Comparison of ENCODE assay signal across 8 cellular contexts in genomic region chr18:13003466-13003896, GRCh38. TPM values are rescaled to one million over a fixed set of nuclear protein-coding genes. Genes with fewer than 3 reads are reported as not detected.
DNase-seq lines count a peak whose midpoint lies in the region; ATAC-seq and TF ChIP-seq lines count a peak whose summit lies in the region.

No MANE protein-coding gene starts in this region.

- peak; percentile 26 for DNase-seq in NCI-H748 (lab: John Stamatoyannopoulos, UW; ENCODE audit: unreplicated experiment)
- no peak for DNase-seq in NCI-H748 treated with DMSO at 0.1 percent for 48 hours (lab: John Stamatoyannopoulos, UW)
- DNase-seq in SK-N-SH, result peak; percentile 40
- peak; percentile 23 for DNase-seq in skeletal muscle cell (ENCODE audit: low read depth)
- no peak for DNase-seq in NCI-H510A treated with DMSO at 0.1 percent for 48 hours (lab: John Stamatoyannopoulos, UW)
- DNase-seq in NCI-H1048 (lab: John Stamatoyannopoulos, UW), result no peak

- WGBS in SK-N-SH (ENCODE audit: low lambda C conversion rate), result 78% methylated on average over 7 of the region's 7 CpGs
- WGBS in gastroesophageal sphincter (ENCODE audit: low coverage in 1 of 2), 2 donors, result 54 to 55% methylated on average over 5 to 7 of the region's 7 CpGs

- H3K27me3 ChIP-seq in SK-N-SH (ENCODE audit: insufficient read depth) (no peaks in the 10 kb centered on the region), gastroesophageal sphincter (no peaks in the 10 kb centered on the region)

- POLR2A ChIA-PET in SK-N-SH (lab: Yijun Ruan, JAX), result no interaction called here

- H4K20me1 ChIP-seq in SK-N-SH (ENCODE audit: insufficient read depth), result 0 out of 2 replicates have a peak, but pooled peaks cover 2% of the 10 kb centered on the region

- TF ChIP-seq RAD21 in SK-N-SH (IDR thresholded peaks at IDR 0.05; ENCODE audit: low read length), result peak; percentile 50

- H2AFZ ChIP-seq in SK-N-SH (ENCODE audit: low read depth), result no peak overlapping the region

- no peak for TF ChIP-seq EP300 in SK-N-SH (IDR thresholded peaks at IDR 0.05; ENCODE audit: borderline replicate concordance in 1 of 2, low read depth in 1 of 2, low read length in 1 of 2)
- TF ChIP-seq EP300 in gastroesophageal sphincter (IDR thresholded peaks at IDR 0.05), result no peak

- H3K4me1 ChIP-seq in SK-N-SH (ENCODE audit: control insufficient read depth in 1 of 2, insufficient read depth in 2 of 2, low read depth in 1 of 2, low read length in 1 of 2) (no peaks in the 10 kb centered on the region), gastroesophageal sphincter (no peaks in the 10 kb centered on the region)

- peaks cover 69% of the 10 kb centered on the region for H3K79me2 ChIP-seq in SK-N-SH (ENCODE audit: insufficient read depth)

- CTCF ChIA-PET in SK-N-SH (lab: Yijun Ruan, JAX), result interaction anchor here (1.0 to 2.4 kb wide), 2 partner anchors 12 to 156 kb away, joined by 3 to 8 read pairs; no protein-coding TSS in a partner anchor

- H3K27ac ChIP-seq in SK-N-SH (ENCODE audit: low read depth in 2 of 2, low read length in 1 of 2), result no peak overlapping the region
- H3K27ac ChIP-seq in gastroesophageal sphincter, result no peak overlapping the region

- H3K4me2 ChIP-seq in SK-N-SH, result no peak overlapping the region

- no peak for TF ChIP-seq POLR2A in gastroesophageal sphincter (IDR thresholded peaks at IDR 0.05)

- H3K9ac ChIP-seq in SK-N-SH, result no peak overlapping the region

- H3K36me3 ChIP-seq in SK-N-SH (replicated peaks in 1 of 2; ENCODE audit: control insufficient read depth in 1 of 2, insufficient read depth in 2 of 2, low read length in 1 of 2) (peaks cover 13 to 39% of the 10 kb centered on the region in 2 experiments), gastroesophageal sphincter (peaks cover 0 to 42% of the 10 kb centered on the region in 2 donors)

- H3K4me3 ChIP-seq in SK-N-SH (ENCODE audit: low read depth in 2 of 2, low read length in 1 of 2) (peak overlapping the region in 1 of 2 experiments; percentile 13; a peak in 1 of 4 replicates), gastroesophageal sphincter (no peak overlapping the region), skeletal muscle cell (ENCODE audit: low read depth, low read length) (no peak overlapping the region)

- H3K9me3 ChIP-seq in SK-N-SH (no peaks in the 10 kb centered on the region), gastroesophageal sphincter (no peaks in the 10 kb centered on the region)

- peak; percentile 58 for TF ChIP-seq CTCF in SK-N-SH (IDR thresholded peaks at IDR 0.05)
- peak in 3 of 4 experiments; percentile 6 to 30 (median 20) for TF ChIP-seq CTCF in gastroesophageal sphincter (IDR thresholded peaks at IDR 0.05)

- no peaks in the 10 kb centered on the region for H3K9me2 ChIP-seq in SK-N-SH

- H3F3A ChIP-seq in SK-N-SH (replicated peaks; ENCODE audit: insufficient read depth), result no peaks in the 10 kb centered on the region

- ATAC-seq in HG03354 (IDR thresholded peaks at IDR 0.05; ENCODE audit: poor library complexity, severe bottlenecking, unreplicated experiment) (peak; percentile 48), gastroesophageal sphincter (no peak)

TF ChIP-seq in SK-N-SH, 30 proteins besides CTCF, POLR2A, EP300 and RAD21:
- TF ChIP-seq SIN3A (IDR thresholded peaks at IDR 0.05; ENCODE audit: borderline replicate concordance, low read depth, low read length) (no peak), MEF2A (IDR thresholded peaks at IDR 0.05; ENCODE audit: borderline replicate concordance, low read depth) (no peak), FOXJ3 (CRISPR knock-in tag; IDR thresholded peaks at IDR 0.05) (no peak), FOSL2 (IDR thresholded peaks at IDR 0.05; ENCODE audit: borderline replicate concordance, low read depth) (no peak), GATA2 (CRISPR knock-in tag; IDR thresholded peaks at IDR 0.05) (no peak), SMC3 (IDR thresholded peaks at IDR 0.05; ENCODE audit: low read depth, low read length) (peak; percentile 24; the same call in 1 of the 2 replicates), CHD2 (IDR thresholded peaks at IDR 0.05; ENCODE audit: low read length, partially characterized antibody) (no peak), EZH2phosphoT487 (IDR thresholded peaks at IDR 0.05; ENCODE audit: borderline replicate concordance, low read depth) (no peak)
TF ChIP-seq in SK-N-SH: peak in this region for 1.

RNA-seq across cellular contexts. Expression of gene CEP192, which starts 12.3 kb away (rescaled TPM):
- 9.4 and 13.3 TPM in 2 replicates for polyA plus RNA-seq in SK-N-SH (2012; rRNA removed)
- 11.3 and 11.8 TPM in 2 replicates for polyA plus RNA-seq in SK-N-SH (2012; cell fraction: cytosol; rRNA removed)
- 24.0 and 30.5 TPM in 2 replicates for polyA plus RNA-seq in SK-N-SH (2012; cell fraction: nucleus; rRNA removed)
- 10 to 100 TPM; 16.9 to 28.6 (median 20.0) TPM for total RNA-seq in gastroesophageal sphincter

RNA-seq across cellular contexts. Expression of gene SEH1L, which starts 55.7 kb away (rescaled TPM):
- polyA plus RNA-seq in SK-N-SH (2012; rRNA removed), result 29.8 and 30.4 TPM in 2 replicates
- polyA plus RNA-seq in SK-N-SH (2012; cell fraction: cytosol; rRNA removed), result 30.0 and 35.7 TPM in 2 replicates
- 24.5 and 29.4 TPM in 2 replicates for polyA plus RNA-seq in SK-N-SH (2012; cell fraction: nucleus; rRNA removed)
- 10 to 100 TPM; 27.4 to 36.2 (median 28.3) TPM for total RNA-seq in gastroesophageal sphincter

Comparison
In these comparisons a context has a peak if more than half of its experiments do, and no peak if none do; other contexts are left out.
1. DNase-seq: peak in NCI-H748 (single experiment), SK-N-SH (single experiment) and skeletal muscle cell (single experiment); none in NCI-H748 treated with DMSO at 0.1 percent for 48 hours (single experiment), NCI-H510A treated with DMSO at 0.1 percent for 48 hours (single experiment) and NCI-H1048 (single experiment).